8 cellular contexts compared by ENCODE assay signal in genomic region chr5:159515909-159516415, GRCh38.
DNase-seq lines count a peak whose midpoint lies in the region; ATAC-seq and TF ChIP-seq lines count a peak whose summit lies in the region.

No MANE protein-coding gene starts in this region.

- DNase-seq in GM10266 (ENCODE audit: extremely low spot score) (peak; percentile 66), KG1 (lab: John Stamatoyannopoulos, UW) (peak; percentile 1), WTC11 (ENCODE audit: low spot score) (peak; percentile 81), cardiac fibroblast (ENCODE audit: low read depth in 2 of 2) (peak; percentile 65), right lobe of liver (peak; percentile 65 to 70 (median 66)), NCI-H1105 (lab: John Stamatoyannopoulos, UW) (no peak)
- peak; percentile 65 for DNase-seq in stimulated activated CD8-positive, alpha-beta memory T cell treated with anti-CD3 and anti-CD28 coated beads, Interleukin-15, amount 100 ng/mL, for 24 hours (ENCODE audit: low read depth)

- H3K27me3 Mint-ChIP-seq in WTC11 (ENCODE audit: low read depth) = peaks cover 2% of the 10 kb centered on the region; the same call in 1 of the 2 replicates

- H3K36me3 Mint-ChIP-seq in WTC11 = no peaks in the 10 kb centered on the region

- TF ChIP-seq CTCF in GM10266 (IDR thresholded peaks at IDR 0.05; ENCODE audit: control insufficient read depth, insufficient read depth, low read depth, missing control alignments) (peak; percentile 84), WTC11 (IDR thresholded peaks at IDR 0.05) (peak; percentile 84), cardiac fibroblast (IDR thresholded peaks at IDR 0.05; ENCODE audit: low read depth, low read length) (peak; percentile 94), right lobe of liver (IDR thresholded peaks at IDR 0.05) (peak; percentile 73 to 84 (median 82))

- H3K4me3 Mint-ChIP-seq in WTC11 = no peak overlapping the region

- H3K9me3 ChIP-seq in right lobe of liver = no peaks in the 10 kb centered on the region

- ATAC-seq in GM21723 (IDR thresholded peaks at IDR 0.05; ENCODE audit: unreplicated experiment) = peak; percentile 99
- ATAC-seq in WTC11 = peak; percentile 97
- peak; percentile 83 to 91 (median 88) for ATAC-seq in right lobe of liver

- H3K4me3 ChIP-seq in cardiac fibroblast (replicated peaks in 1 of 2; ENCODE audit: low read depth in 2 of 2, low read length in 2 of 2) (no peak overlapping the region), right lobe of liver (no peak overlapping the region)

- no peaks in the 10 kb centered on the region for H3K27me3 ChIP-seq in right lobe of liver

- peaks cover 0 to 5% (median 0%) of the 10 kb centered on the region in 4 donors for H3K4me1 ChIP-seq in right lobe of liver

- no peak for TF ChIP-seq POLR2A in right lobe of liver (IDR thresholded peaks at IDR 0.05)

- H3K36me3 ChIP-seq in right lobe of liver = no peaks in the 10 kb centered on the region

- H3K27ac Mint-ChIP-seq in WTC11 = no peak overlapping the region

- 38% methylated on average over 9 of the region's 10 CpGs for WGBS in right lobe of liver (ENCODE audit: insufficient coverage, low coverage, low lambda C conversion rate, missing lambda C conversion rate)

- intact Hi-C loops in right lobe of liver (cut with DNase I) = loop anchor here in 1 of 2 donors (10.0 kb wide), 1 partner anchor 409 kb away; no protein-coding TSS in a partner anchor

- H3K4me1 Mint-ChIP-seq in WTC11 = no peaks in the 10 kb centered on the region

- H3K27ac ChIP-seq in right lobe of liver = no peak overlapping the region

- CTCF ChIA-PET in WTC11 (lab: Charles Lee) = interaction anchor here (0.6 to 1.8 kb wide), 28 partner anchors 10 to 504 kb away, joined by 3 to 11 read pairs (median 4); partner anchors contain the start of gene TTC1

- H3K9me3 Mint-ChIP-seq in WTC11 = no peaks in the 10 kb centered on the region

- POLR2A ChIA-PET in WTC11 (lab: Charles Lee) = interaction anchor here (0.6 to 0.7 kb wide), 2 partner anchors 31 to 71 kb away, joined by 3 to 4 read pairs; no protein-coding TSS in a partner anchor

TF ChIP-seq in WTC11, 78 proteins besides CTCF, POLR2A, EP300 and RAD21:
- no peak for TF ChIP-seq PREB (CRISPR knock-in tag; IDR thresholded peaks at IDR 0.05; ENCODE audit: borderline replicate concordance)
- TF ChIP-seq ZNF121 (CRISPR knock-in tag; IDR thresholded peaks at IDR 0.05) = 0 out of 2 replicates have a peak, but pooled peaks have one; percentile 27
